8 cellular contexts compared by ENCODE assay signal in genomic region chr2:134137182-134137595, GRCh38.
DNase-seq lines count a peak whose midpoint lies in the region; TF ChIP-seq lines count a peak whose summit lies in the region.

No MANE protein-coding gene starts in this region.

- no peaks in the 10 kb centered on the region for H3K27me3 Mint-ChIP-seq in dendritic cell treated with granulocyte-macrophage colony-stimulating factor and Interleukin-4, amounts not matched to agents 40 ng/mL and 50 ng/mL, for 4 days

- peak overlapping the region; percentile 80 for H3K4me3 Mint-ChIP-seq in dendritic cell treated with granulocyte-macrophage colony-stimulating factor and Interleukin-4, amounts not matched to agents 40 ng/mL and 50 ng/mL, for 4 days

- H3K27me3 ChIP-seq in mucosa of rectum (ENCODE audit: control insufficient read depth in 2 of 2, insufficient read depth in 2 of 2, low read length in 2 of 2), result no peaks in the 10 kb centered on the region

- peak; percentile 53 for DNase-seq in COLO829 (ENCODE audit: low spot score)
- peak; percentile 58 for DNase-seq in NB4 (ENCODE audit: low read depth)
- no peak for DNase-seq in NCI-H187 (lab: John Stamatoyannopoulos, UW)
- no peak for DNase-seq in activated gamma-delta T cell treated with Interleukin-2 at 50 U/mL for 16 hours
- no peak for DNase-seq in retina
- no peak for DNase-seq in ureter (ENCODE audit: low spot score)

- H3K4me1 ChIP-seq in mucosa of rectum (ENCODE audit: control insufficient read depth in 2 of 2, insufficient read depth in 2 of 2, low read length in 2 of 2), result peaks cover 39 to 57% of the 10 kb centered on the region in 2 donors

- H3K9ac ChIP-seq in mucosa of rectum (ENCODE audit: low read depth in 1 of 2, low read length in 2 of 2), result no peak overlapping the region

- peak overlapping the region; percentile 40 to 45 for H3K27ac ChIP-seq in mucosa of rectum (ENCODE audit: low read depth in 2 of 2, low read length in 2 of 2)

- TF ChIP-seq CTCF in NB4 (IDR thresholded peaks at IDR 0.05; ENCODE audit: low read depth, low read length), result no peak

- intact Hi-C loops in dendritic cell treated with granulocyte-macrophage colony-stimulating factor and Interleukin-4, amounts not matched to agents 40 ng/mL and 50 ng/mL, for 4 days (cut with micrococcal nuclease), result loop anchor here (5.0 kb wide), 1 partner anchor 70 kb away; no protein-coding TSS in a partner anchor

- H3K9me3 ChIP-seq in mucosa of rectum (ENCODE audit: control insufficient read depth in 2 of 2, low read length in 2 of 2), result no peaks in the 10 kb centered on the region

- H3K9me3 Mint-ChIP-seq in dendritic cell treated with granulocyte-macrophage colony-stimulating factor and Interleukin-4, amounts not matched to agents 40 ng/mL and 50 ng/mL, for 4 days, result no peaks in the 10 kb centered on the region

- no peak for TF ChIP-seq POLR2A in NB4 (IDR thresholded peaks at IDR 0.05; ENCODE audit: extremely low read depth, insufficient read length)

- peaks cover 22% of the 10 kb centered on the region for H3K36me3 Mint-ChIP-seq in dendritic cell treated with granulocyte-macrophage colony-stimulating factor and Interleukin-4, amounts not matched to agents 40 ng/mL and 50 ng/mL, for 4 days (ENCODE audit: low read depth)

- H3K4me3 ChIP-seq in NB4 (ENCODE audit: low read depth, low read length) (no peak overlapping the region), mucosa of rectum (ENCODE audit: low read length in 2 of 2) (peak overlapping the region; percentile 33 to 52)

- H3K27ac Mint-ChIP-seq in dendritic cell treated with granulocyte-macrophage colony-stimulating factor and Interleukin-4, amounts not matched to agents 40 ng/mL and 50 ng/mL, for 4 days, result peak overlapping the region; percentile 90

- no peaks in the 10 kb centered on the region for H3K36me3 ChIP-seq in mucosa of rectum (ENCODE audit: control insufficient read depth in 2 of 2, insufficient read depth in 2 of 2, low read length in 2 of 2)

- H3K4me1 Mint-ChIP-seq in dendritic cell treated with granulocyte-macrophage colony-stimulating factor and Interleukin-4, amounts not matched to agents 40 ng/mL and 50 ng/mL, for 4 days (ENCODE audit: low read depth), result peaks cover 90% of the 10 kb centered on the region

Comparison
In these comparisons a context has a peak if more than half of its experiments do, and no peak if none do; other contexts are left out.
1. DNase-seq: peak in COLO829 (single experiment) and NB4 (single experiment); none in NCI-H187 (0 of 2), activated gamma-delta T cell treated with Interleukin-2 at 50 U/mL for 16 hours (single experiment), retina (single experiment) and ureter (single experiment).